ENCODE assay signal across 1 cellular context in the genomic region with DNA sequence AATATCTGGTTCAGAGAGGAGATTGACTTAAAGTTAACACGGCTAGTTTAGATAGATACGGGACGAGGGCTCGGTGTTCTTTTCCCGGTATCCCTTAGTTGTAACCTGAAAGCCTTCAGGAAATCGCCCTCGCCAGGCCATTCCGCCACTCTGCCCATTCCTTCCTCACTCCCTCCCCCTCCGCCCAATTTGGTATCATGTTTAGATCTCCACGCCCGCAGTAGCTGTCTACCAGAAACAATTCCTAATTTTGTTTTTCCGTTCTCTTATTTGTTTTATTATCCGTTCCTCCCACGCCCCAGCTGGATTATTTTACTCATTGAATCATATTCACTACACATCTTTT.
TF ChIP-seq lines count a peak whose summit lies in the region.

No MANE protein-coding gene starts in this region.

TF ChIP-seq in H1, 55 proteins besides CTCF, POLR2A, EP300 and RAD21 (continued from another document):
- no peak for TF ChIP-seq SRF (IDR thresholded peaks at IDR 0.05; ENCODE audit: low read depth, low read length)
